Comparison of ENCODE assay signal across 13 cellular contexts in the genomic region with DNA sequence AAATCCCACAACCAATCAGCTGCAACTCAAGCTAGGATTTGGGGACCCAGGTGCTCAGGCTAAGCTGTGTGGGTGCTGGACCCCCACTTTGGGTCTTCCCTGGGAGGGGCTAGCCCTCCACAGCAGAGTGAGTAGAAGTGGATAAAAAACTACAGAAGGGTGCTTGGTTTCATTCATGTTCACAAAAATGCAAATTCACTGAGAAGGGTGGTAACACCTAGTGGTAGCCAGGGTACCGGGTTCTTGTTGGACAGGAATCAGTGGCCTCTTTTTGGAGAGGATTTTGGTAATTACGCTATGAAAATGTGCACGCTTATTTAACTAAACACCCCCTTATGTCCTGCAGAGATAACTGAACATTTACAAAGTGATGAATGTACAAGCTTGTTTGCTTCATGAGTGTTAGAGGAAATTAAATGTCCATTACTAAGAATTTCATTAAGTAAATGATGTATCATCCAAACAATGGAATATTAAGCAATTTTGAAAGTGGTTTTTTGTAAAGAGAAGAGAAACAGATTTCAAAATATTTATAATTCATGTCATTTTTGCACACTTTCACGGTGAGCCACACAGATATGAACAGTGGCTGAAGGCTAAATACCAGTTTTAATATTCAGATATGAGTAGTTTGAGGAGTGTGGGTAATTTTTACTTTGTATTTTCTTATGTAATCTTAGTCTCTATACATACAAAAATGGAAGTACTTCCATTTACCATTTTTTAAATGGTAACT.
DNase-seq lines count a peak whose midpoint lies in the region; ATAC-seq and TF ChIP-seq lines count a peak whose summit lies in the region.
"Had no signal": no experiment of that assay in that cellular context is flagged by ENCODE, and none has a peak within 500 bp of the region (broad histone marks: within the 10 kb centered on the region; RNA-seq: fewer than 3 reads in every experiment).

No MANE protein-coding gene starts in this region.

- H3K4me1 Mint-ChIP-seq in CD8-positive, alpha-beta T cell (ENCODE audit: low read depth), result peaks cover 26% of the 10 kb centered on the region
- H3K4me1 Mint-ChIP-seq in T-helper 17 cell (peaks cover 17% of the 10 kb centered on the region), memory B cell (peaks cover 39% of the 10 kb centered on the region)

- no peak for ATAC-seq in CD8-positive, alpha-beta T cell
- ATAC-seq in T-helper 17 cell (peak; percentile 22), memory B cell (ENCODE audit: low read depth) (peak; percentile 23), GM21381 (IDR thresholded peaks at IDR 0.05; ENCODE audit: unreplicated experiment) (no peak)

- H3K4me3 Mint-ChIP-seq in CD8-positive, alpha-beta T cell, result peak overlapping the region; percentile 76
- H3K4me3 Mint-ChIP-seq in T-helper 17 cell (peak overlapping the region; percentile 93), memory B cell (peak overlapping the region; percentile 84)
- H3K4me3 Mint-ChIP-seq: HFFc6 had no signal

- peak overlapping the region; percentile 75 for H3K27ac Mint-ChIP-seq in CD8-positive, alpha-beta T cell
- peak overlapping the region; percentile 92 for H3K27ac Mint-ChIP-seq in T-helper 17 cell
- peak overlapping the region; percentile 80 for H3K27ac Mint-ChIP-seq in memory B cell
- H3K27ac Mint-ChIP-seq: HFFc6 had no signal

- peaks cover 32% of the 10 kb centered on the region for H3K36me3 ChIP-seq in CD8-positive, alpha-beta T cell (ENCODE audit: insufficient read depth, low read length)

- POLR2A ChIA-PET in CD8-positive, alpha-beta T cell (lab: Charles Lee), result no interaction called here

- peaks cover 19% of the 10 kb centered on the region for H3K4me1 ChIP-seq in CD8-positive, alpha-beta T cell (ENCODE audit: insufficient read depth, low read length)

- H3K27me3 ChIP-seq in CD8-positive, alpha-beta T cell (ENCODE audit: insufficient read depth, low read length), result no peaks in the 10 kb centered on the region

- no peak for TF ChIP-seq CTCF in CD8-positive, alpha-beta T cell (IDR thresholded peaks at IDR 0.05)
- no peak for TF ChIP-seq CTCF in GM13977 (IDR thresholded peaks at IDR 0.05; ENCODE audit: extremely low read depth, insufficient read depth, missing control alignments)

- H3K9me3 ChIP-seq in CD8-positive, alpha-beta T cell (ENCODE audit: low read length), result no peaks in the 10 kb centered on the region
- H3K9me3 ChIP-seq in T-helper 17 cell (ENCODE audit: control insufficient read depth, low read length, poor library complexity, severe bottlenecking), result no peaks in the 10 kb centered on the region

- H3K27me3 Mint-ChIP-seq in CD8-positive, alpha-beta T cell (ENCODE audit: low read depth), result no peaks in the 10 kb centered on the region
- H3K27me3 Mint-ChIP-seq in T-helper 17 cell (no peaks in the 10 kb centered on the region), memory B cell (no peaks in the 10 kb centered on the region)

- no peak overlapping the region for H3K4me3 ChIP-seq in CD8-positive, alpha-beta T cell (ENCODE audit: low read depth, low read length)

- DNase-seq in CD8-positive, alpha-beta T cell, result no peak
- DNase-seq in GM13977 (ENCODE audit: low spot score) (peak; percentile 48), T-helper 17 cell (no peak), memory B cell (ENCODE audit: low spot score in 2 of 2) (no peak), germinal center (ENCODE audit: low spot score) (no peak), cerebellum (ENCODE audit: low spot score) (no peak)
- DNase-seq: COR-L47, HFFc6, NCI-H1417, NCI-H510A, nucleus accumbens, substantia nigra had no signal

- no peaks in the 10 kb centered on the region for H3K9me3 Mint-ChIP-seq in CD8-positive, alpha-beta T cell
- no peaks in the 10 kb centered on the region for H3K9me3 Mint-ChIP-seq in memory B cell
- H3K9me3 Mint-ChIP-seq: HFFc6 had no signal

- CTCF ChIA-PET in CD8-positive, alpha-beta T cell (lab: Charles Lee), result no interaction called here

- peaks cover 86% of the 10 kb centered on the region for H3K36me3 Mint-ChIP-seq in CD8-positive, alpha-beta T cell
- H3K36me3 Mint-ChIP-seq in T-helper 17 cell (ENCODE audit: low read depth) (peaks cover 8% of the 10 kb centered on the region), memory B cell (peaks cover 23% of the 10 kb centered on the region)

- in situ Hi-C loops in GM13977 (cut with MboI; ENCODE audit: low pct_unique_long_range_greater_than_20kb, low sequenced_read_pairs, unreplicated experiment), result no loop called here

- H3K27ac ChIP-seq in CD8-positive, alpha-beta T cell (ENCODE audit: low read depth, low read length), result no peak overlapping the region

- intact Hi-C loops in CD8-positive, alpha-beta T cell (cut with DNase I, micrococcal nuclease), result no loop called here

Comparison
In these comparisons a context has a peak if more than half of its experiments do, and no peak if none do; other contexts are left out.
1. ATAC-seq: peak in T-helper 17 cell (single experiment) and memory B cell (single experiment); none in CD8-positive, alpha-beta T cell (single experiment) and GM21381 (single experiment).
2. Peak in every context shown above with its lines, with median percentiles within 50 percentile points of each other: H3K27ac Mint-ChIP-seq and H3K4me3 Mint-ChIP-seq.